In genomic region chr1:73948021-73948420, GRCh38 we compare ENCODE assay signal across 25 cellular contexts.
"Had no signal": no experiment of that assay in that cellular context is flagged by ENCODE, and none has a peak within 500 bp of the region (broad histone marks: within the 10 kb centered on the region; RNA-seq: fewer than 3 reads in every experiment).

No MANE protein-coding gene starts in this region.

- H2AFZ ChIP-seq: PC-9 had no signal

- H3K4me1 ChIP-seq: adrenal gland had no signal

- H3K36me3 ChIP-seq: adrenal gland had no signal

- DNase-seq: activated CD4-positive, alpha-beta T cell treated with anti-CD3 and anti-CD28 coated beads for 48 hours; activated CD4-positive, alpha-beta T cell treated with anti-CD3 and anti-CD28 coated beads, Interleukin-2, amount 50 U/mL, for 4 hours; activated CD4-positive, CD25-positive, alpha-beta regulatory T cell treated with anti-CD3 and anti-CD28 coated beads, Interleukin-2, amount 50 U/mL, for 72 hours; activated CD8-positive, alpha-beta memory T cell treated with anti-CD3 and anti-CD28 coated beads, Interleukin-2, amount 50 U/mL, for 48 hours; activated CD8-positive, alpha-beta T cell treated with anti-CD3 and anti-CD28 coated beads, Interleukin-2, amount 10 ng/mL, durations not matched to agents 7 days and 5 days; activated naive CD4-positive, alpha-beta T cell treated with anti-CD3 and anti-CD28 coated beads, Interleukin-2, amount 50 U/mL, for 16 hours; activated naive CD8-positive, alpha-beta T cell treated with anti-CD3 and anti-CD28 coated beads, Interleukin-2, amount 10 ng/mL, durations not matched to agents 7 days and 5 days; activated T-cell treated with anti-CD3 and anti-CD28 coated beads, Interleukin-2, amount 50 U/mL, for 1 hour; adrenal gland; anterior cingulate cortex; cerebellar nuclear complex; dermis blood vessel endothelial cell; Karpas-422; MM.1S; NCI-H1105; NCI-H1436; NCI-H187; NCI-H2081; NCI-H2171; NCI-H345; NCI-H510A treated with DMSO at 0.1 percent for 48 hours; NCI-H774; PC-9; SIG-M5 had no signal

- H3K4me2 ChIP-seq: PC-9 had no signal

- H3K27me3 ChIP-seq: adrenal gland had no signal

- H3K9me3 ChIP-seq: adrenal gland had no signal

- H3K27ac ChIP-seq: adrenal gland, PC-9 had no signal

- H3K4me3 ChIP-seq: adrenal gland, PC-9 had no signal

- ATAC-seq: activated CD8-positive, alpha-beta T cell treated with anti-CD3 and anti-CD28 coated beads, Interleukin-2, amount 10 ng/mL, durations not matched to agents 7 days and 5 days; WTC11 had no signal
